ENCODE assay signal across 8 cellular contexts in genomic region chr9:7570107-7570720, GRCh38.
A peak's percentile ranks its signal among the peaks of the same experiment; 100 is the strongest.
DNase-seq lines count a peak whose midpoint lies in the region; ATAC-seq, FAIRE-seq and TF ChIP-seq lines count a peak whose summit lies in the region.

No MANE protein-coding gene starts in this region.

- peak; percentile 87 for FAIRE-seq in D721Med (lab: Jason Lieb, UNC)
- peak; percentile 75 for FAIRE-seq in frontal cortex (lab: Jason Lieb, UNC)

- ATAC-seq in GM19397 (IDR thresholded peaks at IDR 0.05; ENCODE audit: unreplicated experiment) (peak; percentile 85), HG03558 (IDR thresholded peaks at IDR 0.05; ENCODE audit: extremely low read depth, unreplicated experiment) (peak; percentile 88)

- peak; percentile 76 for TF ChIP-seq CTCF in D721Med (IDR thresholded peaks at IDR 0.05; ENCODE audit: insufficient read depth, missing control alignments)
- TF ChIP-seq CTCF in OCI-LY1 (IDR thresholded peaks at IDR 0.05; ENCODE audit: low read length) = peak; percentile 93

- H3K36me3 ChIP-seq in OCI-LY1 (ENCODE audit: insufficient read depth, low read length) = no peaks in the 10 kb centered on the region

- no peaks in the 10 kb centered on the region for H3F3A ChIP-seq in OCI-LY1 (ENCODE audit: insufficient read depth, low read length)

- H3K79me2 ChIP-seq in OCI-LY1 (ENCODE audit: insufficient read depth, low read length) = no peaks in the 10 kb centered on the region

- no peaks in the 10 kb centered on the region for H3K4me1 ChIP-seq in OCI-LY1 (ENCODE audit: insufficient read depth, low read length, severe bottlenecking)

- no peaks in the 10 kb centered on the region for H3K9me3 ChIP-seq in OCI-LY1 (ENCODE audit: low read length)

- DNase-seq in D721Med (ENCODE audit: insufficient read length, low spot score) = no peak
- peak; percentile 72 to 76 for DNase-seq in activated T-cell treated with anti-CD3 and anti-CD28 coated beads, Interleukin-2, amount 50 U/mL, for 48 hours
- no peak for DNase-seq in frontal cortex (ENCODE audit: low spot score in 2 of 2)
- DNase-seq in renal cortical epithelial cell (ENCODE audit: low read depth) = peak; percentile 38
- DNase-seq in DMS114 treated with DMSO at 0.1 percent for 48 hours (lab: John Stamatoyannopoulos, UW; ENCODE audit: unreplicated experiment) = no peak

- no peak overlapping the region for H3K4me3 ChIP-seq in OCI-LY1 (ENCODE audit: low read depth, low read length, poor library complexity, severe bottlenecking)

- H3K27me3 ChIP-seq in OCI-LY1 (ENCODE audit: insufficient read depth, low read length) = no peaks in the 10 kb centered on the region

- H4K20me1 ChIP-seq in OCI-LY1 (ENCODE audit: insufficient read depth, low read length) = no peaks in the 10 kb centered on the region

- no peak overlapping the region for H3K27ac ChIP-seq in OCI-LY1 (ENCODE audit: low read depth, low read length, poor library complexity, severe bottlenecking)

- no peak overlapping the region for H3K4me2 ChIP-seq in OCI-LY1 (ENCODE audit: low read length)

- H3K9ac ChIP-seq in OCI-LY1 (ENCODE audit: low read length) = no peak overlapping the region

- no peaks in the 10 kb centered on the region for H3K9me2 ChIP-seq in OCI-LY1 (ENCODE audit: low read depth, low read length)

- no peak overlapping the region for H2AFZ ChIP-seq in OCI-LY1 (ENCODE audit: low read length)

Comparison
In these comparisons a context has a peak if more than half of its experiments do, and no peak if none do; other contexts are left out.
1. DNase-seq: peak in activated T-cell treated with anti-CD3 and anti-CD28 coated beads, Interleukin-2, amount 50 U/mL, for 48 hours (2 of 2) and renal cortical epithelial cell (single experiment); none in D721Med (single experiment), frontal cortex (0 of 2) and DMS114 treated with DMSO at 0.1 percent for 48 hours (single experiment).